ENCODE assay signal across 7 cellular contexts in the genomic region with DNA sequence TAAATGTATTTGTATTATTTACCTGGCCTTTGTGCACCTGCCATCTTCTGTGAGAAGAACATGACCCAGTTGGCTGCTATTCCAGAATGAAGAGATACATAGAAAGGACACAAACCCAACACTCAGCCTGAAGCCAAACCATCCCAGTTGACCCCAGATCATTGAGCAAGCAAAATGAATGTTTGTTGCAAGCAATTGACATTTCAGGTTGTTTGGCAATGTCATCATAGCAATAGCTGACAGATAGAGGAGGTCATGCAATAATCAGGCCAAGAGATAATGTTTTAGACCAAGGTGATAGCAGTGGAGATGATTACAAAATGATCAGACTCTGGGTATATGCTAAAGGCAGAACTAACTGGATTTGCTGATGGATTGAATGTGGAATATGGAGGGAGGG.
"Had no signal": no experiment of that assay in that cellular context is flagged by ENCODE, and none has a peak within 500 bp of the region (broad histone marks: within the 10 kb centered on the region; RNA-seq: fewer than 3 reads in every experiment).

No MANE protein-coding gene starts in this region.

- FAIRE-seq: HTR-8/SVneo, K562 had no signal

- ATAC-seq: K562 had no signal

- H3K27ac ChIP-seq: HL-60, KMS-11 had no signal

- DNase-seq: IMR-90, KBM-7, KG1 had no signal

- H3K9ac ChIP-seq: KMS-11 had no signal

- H3K4me3 ChIP-seq: K562 had no signal

- H3K4me2 ChIP-seq: KMS-11 had no signal
